1 cellular context compared by ENCODE assay signal in genomic region chr5:98773464-98774191, GRCh38.
TF ChIP-seq lines count a peak whose summit lies in the region.

Gene RGMB, plus strand, starts transcription at chr5:98773663. Its CDS starts 408 bp downstream, at chr5:98774071.

TF ChIP-seq in GM12878, 131 proteins besides CTCF, POLR2A, EP300 and RAD21 (continued from another document and continues in another):
- TF ChIP-seq RFX5 (IDR thresholded peaks at IDR 0.05; ENCODE audit: low read depth, low read length) = 0 out of 2 replicates have a peak, but pooled peaks have one; percentile 61
- no peak for TF ChIP-seq WRNIP1 (IDR thresholded peaks at IDR 0.05; ENCODE audit: borderline replicate concordance, low read depth, low read length)
- TF ChIP-seq ATF7 (IDR thresholded peaks at IDR 0.05; ENCODE audit: low read depth) = no peak
- no peak for TF ChIP-seq ZNF24 (IDR thresholded peaks at IDR 0.05)
- TF ChIP-seq MLLT1 (IDR thresholded peaks at IDR 0.05) = 0 out of 2 replicates have a peak, but pooled peaks have one; percentile 1
- no peak for TF ChIP-seq MEF2A (IDR thresholded peaks at IDR 0.05; ENCODE audit: insufficient read depth, low read depth, low read length)
- TF ChIP-seq BACH1 (IDR thresholded peaks at IDR 0.05; ENCODE audit: borderline replicate concordance) = no peak; the same call in 1 of the 2 replicates
- TF ChIP-seq FOXK2 (IDR thresholded peaks at IDR 0.05) = no peak
- TF ChIP-seq YY1 (IDR thresholded peaks at IDR 0.05; ENCODE audit: low read depth, low read length) = no peak
- no peak for TF ChIP-seq CEBPB (IDR thresholded peaks at IDR 0.05; ENCODE audit: borderline replicate concordance in 1 of 2, low read depth in 2 of 2, low read length in 2 of 2)
- peak; percentile 69; the same call in 1 of the 2 replicates for TF ChIP-seq CREM (IDR thresholded peaks at IDR 0.05; ENCODE audit: low read depth)
- TF ChIP-seq E2F4 (IDR thresholded peaks at IDR 0.05; ENCODE audit: low read depth, low read length) = peak; percentile 67
- TF ChIP-seq, protein P1, sequence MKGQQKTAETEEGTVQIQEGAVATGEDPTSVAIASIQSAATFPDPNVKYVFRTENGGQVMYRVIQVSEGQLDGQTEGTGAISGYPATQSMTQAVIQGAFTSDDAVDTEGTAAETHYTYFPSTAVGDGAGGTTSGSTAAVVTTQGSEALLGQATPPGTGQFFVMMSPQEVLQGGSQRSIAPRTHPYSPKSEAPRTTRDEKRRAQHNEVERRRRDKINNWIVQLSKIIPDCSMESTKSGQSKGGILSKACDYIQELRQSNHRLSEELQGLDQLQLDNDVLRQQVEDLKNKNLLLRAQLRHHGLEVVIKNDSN (IDR thresholded peaks at IDR 0.05; ENCODE audit: borderline replicate concordance, extremely low read length, insufficient read depth, low read depth, low read length) = no peak
- no peak for TF ChIP-seq NR2C2 (IDR thresholded peaks at IDR 0.05; ENCODE audit: borderline replicate concordance, control insufficient read depth, insufficient read length, low read depth)
- TF ChIP-seq MXI1 (IDR thresholded peaks at IDR 0.05; ENCODE audit: low read depth, low read length) = 0 out of 2 replicates have a peak, but pooled peaks have one; percentile 14
- no peak for TF ChIP-seq RUNX3 (IDR thresholded peaks at IDR 0.05; ENCODE audit: low read length)
- TF ChIP-seq CHD2 (IDR thresholded peaks at IDR 0.05; ENCODE audit: borderline replicate concordance, low read depth, low read length) = peak; percentile 93
- no peak for TF ChIP-seq PAX5 (IDR thresholded peaks at IDR 0.05; ENCODE audit: borderline replicate concordance, low read depth, low read length)
- no peak for TF ChIP-seq SIX5 (IDR thresholded peaks at IDR 0.05; ENCODE audit: low read depth, low read length, severe bottlenecking)
- TF ChIP-seq DPF2 (IDR thresholded peaks at IDR 0.05) = no peak; the same call in 1 of the 2 replicates
- TF ChIP-seq, protein P2, sequence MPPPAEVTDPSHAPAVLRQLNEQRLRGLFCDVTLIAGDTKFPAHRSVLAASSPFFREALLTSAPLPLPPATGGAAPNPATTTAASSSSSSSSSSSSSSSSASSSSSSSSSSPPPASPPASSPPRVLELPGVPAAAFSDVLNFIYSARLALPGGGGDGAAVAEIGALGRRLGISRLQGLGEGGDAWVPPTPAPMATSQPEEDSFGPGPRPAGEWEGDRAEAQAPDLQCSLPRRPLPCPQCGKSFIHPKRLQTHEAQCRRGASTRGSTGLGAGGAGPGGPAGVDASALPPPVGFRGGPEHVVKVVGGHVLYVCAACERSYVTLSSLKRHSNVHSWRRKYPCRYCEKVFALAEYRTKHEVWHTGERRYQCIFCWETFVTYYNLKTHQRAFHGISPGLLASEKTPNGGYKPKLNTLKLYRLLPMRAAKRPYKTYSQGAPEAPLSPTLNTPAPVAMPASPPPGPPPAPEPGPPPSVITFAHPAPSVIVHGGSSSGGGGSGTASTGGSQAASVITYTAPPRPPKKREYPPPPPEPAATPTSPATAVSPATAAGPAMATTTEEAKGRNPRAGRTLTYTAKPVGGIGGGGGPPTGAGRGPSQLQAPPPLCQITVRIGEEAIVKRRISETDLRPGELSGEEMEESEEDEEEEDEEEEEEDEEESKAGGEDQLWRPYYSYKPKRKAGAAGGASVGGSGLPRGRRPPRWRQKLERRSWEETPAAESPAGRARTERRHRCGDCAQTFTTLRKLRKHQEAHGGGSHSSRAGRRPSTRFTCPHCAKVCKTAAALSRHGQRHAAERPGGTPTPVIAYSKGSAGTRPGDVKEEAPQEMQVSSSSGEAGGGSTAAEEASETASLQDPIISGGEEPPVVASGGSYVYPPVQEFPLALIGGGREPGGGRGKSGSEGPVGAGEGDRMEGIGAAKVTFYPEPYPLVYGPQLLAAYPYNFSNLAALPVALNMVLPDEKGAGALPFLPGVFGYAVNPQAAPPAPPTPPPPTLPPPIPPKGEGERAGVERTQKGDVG (CRISPR knock-in tag; IDR thresholded peaks at IDR 0.05) = no peak
- no peak for TF ChIP-seq JUNB (IDR thresholded peaks at IDR 0.05)
- no peak for TF ChIP-seq FOXM1 (IDR thresholded peaks at IDR 0.05; ENCODE audit: low read depth, low read length)
- TF ChIP-seq TAF1 (IDR thresholded peaks at IDR 0.05; ENCODE audit: borderline replicate concordance, low read depth, low read length) = no peak
- peak; percentile 58 for TF ChIP-seq POLR2AphosphoS5 (IDR thresholded peaks at IDR 0.05; ENCODE audit: low read length)
- no peak for TF ChIP-seq NRF1 (conservative IDR thresholded peaks at IDR 0.05; ENCODE audit: low read depth, low read length)
- peak; percentile 44; the same call in 1 of the 2 replicates for TF ChIP-seq NFYA (IDR thresholded peaks at IDR 0.05; ENCODE audit: borderline replicate concordance, low read depth, low read length)
- no peak for TF ChIP-seq MEF2B (IDR thresholded peaks at IDR 0.05; ENCODE audit: partially characterized antibody, poor library complexity, severe bottlenecking)
- no peak for TF ChIP-seq CUX1 (IDR thresholded peaks at IDR 0.05; ENCODE audit: insufficient replicate concordance, low read depth, low read length)
- no peak for TF ChIP-seq SMC3 (IDR thresholded peaks at IDR 0.05; ENCODE audit: borderline replicate concordance, low read length)
- 0 out of 2 replicates have a peak, but pooled peaks have one; percentile 10 for TF ChIP-seq EED (IDR thresholded peaks at IDR 0.05; ENCODE audit: low read depth)
- TF ChIP-seq, protein P3, sequence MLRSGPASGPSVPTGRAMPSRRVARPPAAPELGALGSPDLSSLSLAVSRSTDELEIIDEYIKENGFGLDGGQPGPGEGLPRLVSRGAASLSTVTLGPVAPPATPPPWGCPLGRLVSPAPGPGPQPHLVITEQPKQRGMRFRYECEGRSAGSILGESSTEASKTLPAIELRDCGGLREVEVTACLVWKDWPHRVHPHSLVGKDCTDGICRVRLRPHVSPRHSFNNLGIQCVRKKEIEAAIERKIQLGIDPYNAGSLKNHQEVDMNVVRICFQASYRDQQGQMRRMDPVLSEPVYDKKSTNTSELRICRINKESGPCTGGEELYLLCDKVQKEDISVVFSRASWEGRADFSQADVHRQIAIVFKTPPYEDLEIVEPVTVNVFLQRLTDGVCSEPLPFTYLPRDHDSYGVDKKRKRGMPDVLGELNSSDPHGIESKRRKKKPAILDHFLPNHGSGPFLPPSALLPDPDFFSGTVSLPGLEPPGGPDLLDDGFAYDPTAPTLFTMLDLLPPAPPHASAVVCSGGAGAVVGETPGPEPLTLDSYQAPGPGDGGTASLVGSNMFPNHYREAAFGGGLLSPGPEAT (IDR thresholded peaks at IDR 0.05; ENCODE audit: low read depth) = no peak
- peak; percentile 86 for TF ChIP-seq IKZF1 (conservative IDR thresholded peaks at IDR 0.05)
- TF ChIP-seq ZNF274 (IDR thresholded peaks at IDR 0.05; ENCODE audit: insufficient read depth, insufficient read length) = no peak
- TF ChIP-seq BCL11A (IDR thresholded peaks at IDR 0.05; ENCODE audit: low read depth, low read length) = no peak
- no peak for TF ChIP-seq ZBTB40 (IDR thresholded peaks at IDR 0.05; ENCODE audit: borderline replicate concordance)
- TF ChIP-seq, protein P4, sequence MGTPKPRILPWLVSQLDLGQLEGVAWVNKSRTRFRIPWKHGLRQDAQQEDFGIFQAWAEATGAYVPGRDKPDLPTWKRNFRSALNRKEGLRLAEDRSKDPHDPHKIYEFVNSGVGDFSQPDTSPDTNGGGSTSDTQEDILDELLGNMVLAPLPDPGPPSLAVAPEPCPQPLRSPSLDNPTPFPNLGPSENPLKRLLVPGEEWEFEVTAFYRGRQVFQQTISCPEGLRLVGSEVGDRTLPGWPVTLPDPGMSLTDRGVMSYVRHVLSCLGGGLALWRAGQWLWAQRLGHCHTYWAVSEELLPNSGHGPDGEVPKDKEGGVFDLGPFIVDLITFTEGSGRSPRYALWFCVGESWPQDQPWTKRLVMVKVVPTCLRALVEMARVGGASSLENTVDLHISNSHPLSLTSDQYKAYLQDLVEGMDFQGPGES (IDR thresholded peaks at IDR 0.05) = peak; percentile 87
- TF ChIP-seq ATF3 (IDR thresholded peaks at IDR 0.05; ENCODE audit: borderline replicate concordance, extremely low read depth, low read depth, low read length) = no peak
- TF ChIP-seq TCF7 (IDR thresholded peaks at IDR 0.05; ENCODE audit: borderline replicate concordance) = no peak
- no peak for TF ChIP-seq ESRRA (IDR thresholded peaks at IDR 0.05; ENCODE audit: low read length)
- no peak for TF ChIP-seq ZZZ3 (IDR thresholded peaks at IDR 0.05; ENCODE audit: control insufficient read depth, insufficient read length, low read depth)
- TF ChIP-seq RBBP5 (conservative IDR thresholded peaks at IDR 0.05) = no peak
- no peak for TF ChIP-seq TARDBP (IDR thresholded peaks at IDR 0.05; ENCODE audit: borderline replicate concordance)
- TF ChIP-seq RB1 (IDR thresholded peaks at IDR 0.05; ENCODE audit: borderline replicate concordance) = no peak
- TF ChIP-seq SREBF1 (IDR thresholded peaks at IDR 0.05; ENCODE audit: low read length) = no peak
